In genomic region chr9:109401169-109401989, GRCh38 we compare ENCODE assay signal across 8 cellular contexts.
A peak's percentile ranks its signal among the peaks of the same experiment; 100 is the strongest.
DNase-seq lines count a peak whose midpoint lies in the region; ATAC-seq, FAIRE-seq and TF ChIP-seq lines count a peak whose summit lies in the region.

No MANE protein-coding gene starts in this region.

- H4K20me1 ChIP-seq in endothelial cell of umbilical vein (replicated peaks; ENCODE audit: control insufficient read depth, extremely low read depth, insufficient read depth, low read length), result no peaks in the 10 kb centered on the region

- TF ChIP-seq CTCF in RWPE2 (IDR thresholded peaks at IDR 0.05; ENCODE audit: poor library complexity, severe bottlenecking) (peak; percentile 73), endothelial cell of umbilical vein (IDR thresholded peaks at IDR 0.05; ENCODE audit: extremely low read depth in 1 of 2, insufficient read depth in 1 of 2, low read depth in 1 of 2, low read length in 2 of 2) (peak; percentile 74 to 80), natural killer cell (IDR thresholded peaks at IDR 0.05) (peak; percentile 6)
- no peak for TF ChIP-seq CTCF in CD8-positive, alpha-beta T cell (IDR thresholded peaks at IDR 0.05)

- H3K36me3 ChIP-seq in RWPE2 (ENCODE audit: low read depth) (peaks cover 92% of the 10 kb centered on the region), endothelial cell of umbilical vein (ENCODE audit: control insufficient read depth in 2 of 2, extremely low read depth in 1 of 2, insufficient read depth in 2 of 2, low read length in 2 of 2) (no peaks in the 10 kb centered on the region)
- H3K36me3 ChIP-seq in CD8-positive, alpha-beta T cell (ENCODE audit: insufficient read depth, low read length), result no peaks in the 10 kb centered on the region

- dilution Hi-C loops in endothelial cell of umbilical vein (cut with MboI; ENCODE audit: extremely low pct_ligation_motif_present, low sequenced_read_pairs), result no loop called here

- H3K4me2 ChIP-seq in endothelial cell of umbilical vein (ENCODE audit: insufficient read depth, low read length), result no peak overlapping the region

- TF ChIP-seq POLR2A in endothelial cell of umbilical vein (IDR thresholded peaks at IDR 0.05; ENCODE audit: low read depth, low read length), result no peak

- CTCF ChIA-PET in endothelial cell of umbilical vein (lab: Charles Lee), result interaction anchor here (1.1 kb wide), 1 partner anchor 11 kb away, joined by 4 read pairs; no protein-coding TSS in a partner anchor
- CTCF ChIA-PET in CD8-positive, alpha-beta T cell (lab: Charles Lee), result interaction anchor here (1.3 kb wide), 1 partner anchor 10 kb away, joined by 4 read pairs; no protein-coding TSS in a partner anchor

- intact Hi-C loops in endothelial cell of umbilical vein (cut with micrococcal nuclease), result loop anchor here (1.0 to 5.0 kb wide), 4 partner anchors 66 to 549 kb away; no protein-coding TSS in a partner anchor
- intact Hi-C loops in natural killer cell (cut with micrococcal nuclease), result no loop called here
- intact Hi-C loops in CD8-positive, alpha-beta T cell (cut with DNase I, micrococcal nuclease), result no loop called here

- H3K4me1 ChIP-seq in RWPE2 (ENCODE audit: insufficient read depth, poor library complexity, severe bottlenecking) (no peaks in the 10 kb centered on the region), endothelial cell of umbilical vein (ENCODE audit: control insufficient read depth, extremely low read depth, insufficient read depth, low read length) (no peaks in the 10 kb centered on the region)
- H3K4me1 ChIP-seq in CD8-positive, alpha-beta T cell (ENCODE audit: insufficient read depth, low read length), result no peaks in the 10 kb centered on the region

- no peaks in the 10 kb centered on the region for H3K9me3 ChIP-seq in RWPE2 (ENCODE audit: severe bottlenecking)
- no peaks in the 10 kb centered on the region for H3K9me3 ChIP-seq in endothelial cell of umbilical vein (replicated peaks; ENCODE audit: control insufficient read depth, insufficient read depth, low read length)
- H3K9me3 ChIP-seq in CD8-positive, alpha-beta T cell (ENCODE audit: low read length), result no peaks in the 10 kb centered on the region

- FAIRE-seq in endothelial cell of umbilical vein (lab: Jason Lieb, UNC), result peak; percentile 21

- no peak overlapping the region for H3K9ac ChIP-seq in endothelial cell of umbilical vein (replicated peaks; ENCODE audit: extremely low read depth, insufficient read depth, low read length)

- H3K9me3 Mint-ChIP-seq in natural killer cell, result no peaks in the 10 kb centered on the region
- H3K9me3 Mint-ChIP-seq in CD8-positive, alpha-beta T cell, result no peaks in the 10 kb centered on the region

- H3K27me3 ChIP-seq in RWPE2 (ENCODE audit: insufficient read depth, poor library complexity, severe bottlenecking) (no peaks in the 10 kb centered on the region), endothelial cell of umbilical vein (ENCODE audit: control insufficient read depth in 2 of 2, insufficient read depth in 2 of 2, low read length in 2 of 2) (peaks cover 0 to 3% of the 10 kb centered on the region in 2 experiments)
- no peaks in the 10 kb centered on the region for H3K27me3 ChIP-seq in CD8-positive, alpha-beta T cell (ENCODE audit: insufficient read depth, low read length)

- H3K79me2 ChIP-seq in endothelial cell of umbilical vein (ENCODE audit: control insufficient read depth, insufficient read depth, low read length), result no peaks in the 10 kb centered on the region

- POLR2A ChIA-PET in endothelial cell of umbilical vein (lab: Charles Lee), result no interaction called here
- POLR2A ChIA-PET in CD8-positive, alpha-beta T cell (lab: Charles Lee), result no interaction called here

- H3K27ac ChIP-seq in RWPE2 (ENCODE audit: poor library complexity, severe bottlenecking), result no peak overlapping the region
- H3K27ac ChIP-seq in endothelial cell of umbilical vein (ENCODE audit: insufficient read depth, low read depth, low read length), result no peak overlapping the region
- H3K27ac ChIP-seq in CD8-positive, alpha-beta T cell (ENCODE audit: low read depth, low read length), result no peak overlapping the region

- H3K4me1 Mint-ChIP-seq in natural killer cell, result no peaks in the 10 kb centered on the region
- no peaks in the 10 kb centered on the region for H3K4me1 Mint-ChIP-seq in CD8-positive, alpha-beta T cell (ENCODE audit: low read depth)

- H3K9me1 ChIP-seq in endothelial cell of umbilical vein (replicated peaks; ENCODE audit: control insufficient read depth, extremely low read depth, insufficient read depth, low read length), result no peaks in the 10 kb centered on the region

- no peaks in the 10 kb centered on the region for H3K36me3 Mint-ChIP-seq in natural killer cell
- H3K36me3 Mint-ChIP-seq in CD8-positive, alpha-beta T cell, result no peaks in the 10 kb centered on the region

- DNase-seq in Caki2 (ENCODE audit: low read depth) (peak; percentile 25), HUDEP-2 (lab: John Stamatoyannopoulos, UW; ENCODE audit: unreplicated experiment in 76 of 76) (peak in 57 of 76 experiments; percentile 1 to 65 (median 33)), RWPE2 (ENCODE audit: low spot score) (no peak), endothelial cell of umbilical vein (ENCODE audit: low read depth, low spot score) (peak; percentile 36), natural killer cell (no peak)
- no peak for DNase-seq in CD8-positive, alpha-beta T cell

- H3K4me3 Mint-ChIP-seq in natural killer cell, result no peak overlapping the region
- no peak overlapping the region for H3K4me3 Mint-ChIP-seq in CD8-positive, alpha-beta T cell

- H3K4me3 ChIP-seq in RWPE2 (ENCODE audit: severe bottlenecking), result no peak overlapping the region
- no peak overlapping the region for H3K4me3 ChIP-seq in endothelial cell of umbilical vein (replicated peaks in 1 of 3; ENCODE audit: insufficient read depth in 1 of 3, low read depth in 1 of 3, low read length in 3 of 3)
- H3K4me3 ChIP-seq in CD8-positive, alpha-beta T cell (ENCODE audit: low read depth, low read length), result no peak overlapping the region

- no peak overlapping the region for H2AFZ ChIP-seq in endothelial cell of umbilical vein (ENCODE audit: low read depth, low read length)

- peaks cover 6 to 17% of the 10 kb centered on the region in 2 donors for H3K27me3 Mint-ChIP-seq in natural killer cell (ENCODE audit: low read depth in 2 of 2)
- H3K27me3 Mint-ChIP-seq in CD8-positive, alpha-beta T cell (ENCODE audit: low read depth), result peaks cover 8% of the 10 kb centered on the region

- BruUV-seq in endothelial cell of umbilical vein (replicated peaks; lab: Mats Ljungman, UMichigan), result no TSS peak

- H3K27ac Mint-ChIP-seq in natural killer cell, result no peak overlapping the region
- H3K27ac Mint-ChIP-seq in CD8-positive, alpha-beta T cell, result no peak overlapping the region

- in situ Hi-C loops in Caki2 (cut with HindIII; ENCODE audit: low pct_unique_long_range_greater_than_20kb, low sequenced_read_pairs), result no loop called here

- peak; percentile 33 for ATAC-seq in GM18867 (IDR thresholded peaks at IDR 0.05; ENCODE audit: unreplicated experiment)
- ATAC-seq in RWPE2 (ENCODE audit: low read depth), result peak; percentile 78
- no peak for ATAC-seq in natural killer cell
- no peak for ATAC-seq in GM19455 (IDR thresholded peaks at IDR 0.05; ENCODE audit: unreplicated experiment)
- ATAC-seq in CD8-positive, alpha-beta T cell, result no peak

TF ChIP-seq in endothelial cell of umbilical vein, 7 proteins besides CTCF, POLR2A, EP300 and RAD21:
- TF ChIP-seq FOS (IDR thresholded peaks at IDR 0.05; ENCODE audit: borderline replicate concordance, insufficient read depth, low read length) (no peak), POLR2AphosphoS5 (IDR thresholded peaks at IDR 0.05; ENCODE audit: insufficient read depth, low read depth, low read length) (no peak), EZH2 (IDR thresholded peaks at IDR 0.05; ENCODE audit: borderline replicate concordance, low read depth, low read length, severe bottlenecking) (no peak), GATA2 (IDR thresholded peaks at IDR 0.05; ENCODE audit: insufficient read depth, insufficient read length, low read depth, low read length) (no peak), MAX (IDR thresholded peaks at IDR 0.05; ENCODE audit: insufficient read depth, insufficient read length) (no peak), JUN (IDR thresholded peaks at IDR 0.05; ENCODE audit: borderline replicate concordance, insufficient read depth, insufficient read length, low read depth) (no peak), MYC (IDR thresholded peaks at IDR 0.05; ENCODE audit: low read depth, low read length) (no peak)

Comparison
In these comparisons a context has a peak if more than half of its experiments do, and no peak if none do; other contexts are left out.
1. DNase-seq: peak in Caki2 (single experiment), HUDEP-2 (57 of 76) and endothelial cell of umbilical vein (single experiment); none in RWPE2 (single experiment), natural killer cell (single experiment) and CD8-positive, alpha-beta T cell (0 of 7).
2. ATAC-seq: peak in GM18867 (single experiment) and RWPE2 (single experiment); none in natural killer cell (0 of 3), GM19455 (single experiment) and CD8-positive, alpha-beta T cell (single experiment).